Comparison of ENCODE assay signal across 14 cellular contexts in the genomic region with DNA sequence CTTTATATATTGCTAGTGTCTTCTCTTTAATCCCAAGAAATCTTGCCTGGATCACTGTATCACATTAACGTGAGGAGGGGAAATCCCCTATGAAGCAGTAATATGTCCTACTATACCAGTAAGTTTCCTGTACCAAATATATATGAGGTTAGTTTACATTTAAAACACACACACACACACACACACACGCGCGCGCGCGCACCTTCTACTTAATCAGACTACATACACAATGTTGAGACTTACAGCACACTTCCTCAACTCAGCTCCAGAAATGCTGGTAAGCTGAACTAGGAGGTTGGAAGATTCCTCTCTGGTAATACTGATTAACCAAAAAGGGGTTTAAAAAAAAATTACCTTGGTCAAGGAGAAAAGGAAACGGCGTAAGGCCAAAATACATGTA. TPM values are rescaled to one million over a fixed set of nuclear protein-coding genes. Genes with fewer than 3 reads are reported as not detected.
DNase-seq lines count a peak whose midpoint lies in the region; ATAC-seq and TF ChIP-seq lines count a peak whose summit lies in the region.
"Had no signal": no experiment of that assay in that cellular context is flagged by ENCODE, and none has a peak within 500 bp of the region (broad histone marks: within the 10 kb centered on the region; RNA-seq: fewer than 3 reads in every experiment).

No MANE protein-coding gene starts in this region.

- H3K27me3 ChIP-seq in mesenchymal stem cell (ENCODE audit: control insufficient read depth in 1 of 2, insufficient read depth in 1 of 2, low read length in 2 of 2): no peaks in the 10 kb centered on the region

- no peak overlapping the region for H3K27ac ChIP-seq in mesenchymal stem cell (ENCODE audit: low read length, poor library complexity, severe bottlenecking)

- TF ChIP-seq CTCF in activated CD8-positive, alpha-beta T cell treated with anti-CD3 and anti-CD28 coated beads for 36 hours (IDR thresholded peaks at IDR 0.05): no peak
- TF ChIP-seq CTCF in natural killer cell (IDR thresholded peaks at IDR 0.05): no peak

- no peak overlapping the region for H3K4me3 ChIP-seq in mesenchymal stem cell (ENCODE audit: insufficient read depth in 1 of 2, low read depth in 1 of 2, low read length in 2 of 2)

- no peak overlapping the region for H2BK5ac ChIP-seq in mesenchymal stem cell (ENCODE audit: low read depth, low read length, poor library complexity, severe bottlenecking)

- H4K91ac ChIP-seq in mesenchymal stem cell (ENCODE audit: low read length): no peak overlapping the region

- H3K4me1 Mint-ChIP-seq in activated CD8-positive, alpha-beta T cell treated with anti-CD3 and anti-CD28 coated beads for 36 hours (ENCODE audit: low read depth): peaks cover 64% of the 10 kb centered on the region
- peaks cover 56 to 61% of the 10 kb centered on the region in 2 donors for H3K4me1 Mint-ChIP-seq in natural killer cell

- peaks cover 7% of the 10 kb centered on the region for H3K79me1 ChIP-seq in mesenchymal stem cell (replicated peaks; ENCODE audit: low read length, poor library complexity, severe bottlenecking)

- H3K14ac ChIP-seq in mesenchymal stem cell (ENCODE audit: low read length in 2 of 2): no peak overlapping the region

- POLR2A ChIA-PET in activated CD8-positive, alpha-beta T cell treated with anti-CD3 and anti-CD28 coated beads for 36 hours (lab: Charles Lee): interaction anchor here (1.3 kb wide), 1 partner anchor 49 kb away, joined by 4 read pairs; no protein-coding TSS in a partner anchor

- peak; percentile 12 for DNase-seq in activated T-cell treated with anti-CD3 and anti-CD28 coated beads for 1 hour (ENCODE audit: low read depth)
- DNase-seq in activated T-cell treated with anti-CD3 and anti-CD28 coated beads, Interleukin-2, amount 50 U/mL, for 48 hours: no peak
- DNase-seq in MV-4-11 (lab: John Stamatoyannopoulos, UW): peak; percentile 43
- DNase-seq in activated CD8-positive, alpha-beta T cell treated with anti-CD3 and anti-CD28 coated beads for 36 hours: peak; percentile 75
- no peak for DNase-seq in natural killer cell
- DNase-seq in mesenchymal stem cell: no peak
- no peak for DNase-seq in NCI-H1930 (lab: John Stamatoyannopoulos, UW)
- DNase-seq: foreskin melanocyte, mammary epithelial cell, NCI-H1417, NCI-H345, occipital lobe had no signal

- no peak overlapping the region for H3K23ac ChIP-seq in mesenchymal stem cell (ENCODE audit: low read length in 2 of 2)

- peaks cover 11 to 21% of the 10 kb centered on the region in 2 experiments for H3K36me3 ChIP-seq in mesenchymal stem cell (ENCODE audit: control insufficient read depth in 1 of 2, insufficient read depth in 2 of 2, low read depth in 1 of 2, low read length in 2 of 2)

- H3K4me1 ChIP-seq in mesenchymal stem cell (ENCODE audit: control insufficient read depth, insufficient read depth, low read depth, low read length): peaks cover 9% of the 10 kb centered on the region

- 93% methylated on average over 2 of the region's 9 CpGs for WGBS in mesenchymal stem cell

- CTCF ChIA-PET in activated CD8-positive, alpha-beta T cell treated with anti-CD3 and anti-CD28 coated beads for 36 hours (lab: Charles Lee): interaction anchor here (0.8 to 1.3 kb wide), 2 partner anchors 10 to 11 kb away, joined by 3 read pairs; no protein-coding TSS in a partner anchor

- no peak overlapping the region for H2AK5ac ChIP-seq in mesenchymal stem cell (ENCODE audit: low read length, severe bottlenecking)

- H3K9ac ChIP-seq in mesenchymal stem cell (ENCODE audit: low read length): no peak overlapping the region

- no peak for ATAC-seq in activated CD8-positive, alpha-beta T cell treated with anti-CD3 and anti-CD28 coated beads for 36 hours
- ATAC-seq in natural killer cell (no peak), HG02973 (IDR thresholded peaks at IDR 0.05; ENCODE audit: unreplicated experiment) (no peak)
- ATAC-seq: activated CD4-positive, CD25-positive, alpha-beta regulatory T cell treated with anti-CD3 and anti-CD28 coated beads, Interleukin-2, amount 50 U/mL, for 24 hours had no signal

- no peak overlapping the region for H2BK120ac ChIP-seq in mesenchymal stem cell (ENCODE audit: low read depth, low read length)

- no peak overlapping the region for H2BK12ac ChIP-seq in mesenchymal stem cell (ENCODE audit: low read length in 2 of 2)

- no peaks in the 10 kb centered on the region for H3K9me3 ChIP-seq in mesenchymal stem cell (ENCODE audit: control insufficient read depth, low read length)

- H4K8ac ChIP-seq in mesenchymal stem cell (ENCODE audit: low read length): no peak overlapping the region

- H3K4me3 Mint-ChIP-seq in activated CD8-positive, alpha-beta T cell treated with anti-CD3 and anti-CD28 coated beads for 36 hours: no peak overlapping the region
- H3K4me3 Mint-ChIP-seq in natural killer cell: peak overlapping the region; percentile 31

- H3K4me2 ChIP-seq in mesenchymal stem cell (ENCODE audit: low read length, poor library complexity, severe bottlenecking): no peak overlapping the region

- H3K4ac ChIP-seq in mesenchymal stem cell (ENCODE audit: low read depth in 1 of 2, low read length in 2 of 2): no peak overlapping the region

- H2AFZ ChIP-seq in mesenchymal stem cell (ENCODE audit: low read depth, low read length): no peak overlapping the region

- H3K9me3 Mint-ChIP-seq in activated CD8-positive, alpha-beta T cell treated with anti-CD3 and anti-CD28 coated beads for 36 hours: no peaks in the 10 kb centered on the region
- H3K9me3 Mint-ChIP-seq in natural killer cell: no peaks in the 10 kb centered on the region

- no peak overlapping the region for H3K18ac ChIP-seq in mesenchymal stem cell (ENCODE audit: low read depth in 1 of 2, low read length in 2 of 2)

- peaks cover 5% of the 10 kb centered on the region for H3K36me3 Mint-ChIP-seq in activated CD8-positive, alpha-beta T cell treated with anti-CD3 and anti-CD28 coated beads for 36 hours (ENCODE audit: low read depth)
- H3K36me3 Mint-ChIP-seq in natural killer cell: no peaks in the 10 kb centered on the region

- H3K27me3 Mint-ChIP-seq in activated CD8-positive, alpha-beta T cell treated with anti-CD3 and anti-CD28 coated beads for 36 hours: no peaks in the 10 kb centered on the region
- no peaks in the 10 kb centered on the region for H3K27me3 Mint-ChIP-seq in natural killer cell (ENCODE audit: low read depth in 2 of 2)

- no peak overlapping the region for H2BK15ac ChIP-seq in mesenchymal stem cell (ENCODE audit: low read depth, poor library complexity, severe bottlenecking)

- H3K27ac Mint-ChIP-seq in activated CD8-positive, alpha-beta T cell treated with anti-CD3 and anti-CD28 coated beads for 36 hours: peak overlapping the region; percentile 4
- H3K27ac Mint-ChIP-seq in natural killer cell: peak overlapping the region; percentile 79 to 83

- intact Hi-C loops in activated CD8-positive, alpha-beta T cell treated with anti-CD3 and anti-CD28 coated beads for 36 hours (cut with micrococcal nuclease): no loop called here
- intact Hi-C loops in natural killer cell (cut with micrococcal nuclease): no loop called here

RNA-seq across cellular contexts. Expression of a gene that starts 49.3 kb away (rescaled TPM):
- total RNA-seq in activated CD8-positive, alpha-beta T cell treated with anti-CD3 and anti-CD28 coated beads for 36 hours: 10 to 100 TPM; 69.0 to 71.3 TPM
- total RNA-seq in natural killer cell: 100 to 1,000 TPM; 184 to 204 (median 199) TPM
- 36.7 TPM for polyA plus RNA-seq in mesenchymal stem cell (2013, experiment 1 of 2)
- 34.8 TPM for polyA plus RNA-seq in mesenchymal stem cell (2013, experiment 2 of 2)

Comparison
In these comparisons a context has a peak if more than half of its experiments do, and no peak if none do; other contexts are left out.
1. DNase-seq: peak in activated T-cell treated with anti-CD3 and anti-CD28 coated beads for 1 hour (single experiment), MV-4-11 (single experiment) and activated CD8-positive, alpha-beta T cell treated with anti-CD3 and anti-CD28 coated beads for 36 hours (single experiment); none in activated T-cell treated with anti-CD3 and anti-CD28 coated beads, Interleukin-2, amount 50 U/mL, for 48 hours (0 of 2), natural killer cell (single experiment), mesenchymal stem cell (single experiment) and NCI-H1930 (0 of 2).